Comparison of ENCODE assay signal across 1 cellular context in the genomic region with DNA sequence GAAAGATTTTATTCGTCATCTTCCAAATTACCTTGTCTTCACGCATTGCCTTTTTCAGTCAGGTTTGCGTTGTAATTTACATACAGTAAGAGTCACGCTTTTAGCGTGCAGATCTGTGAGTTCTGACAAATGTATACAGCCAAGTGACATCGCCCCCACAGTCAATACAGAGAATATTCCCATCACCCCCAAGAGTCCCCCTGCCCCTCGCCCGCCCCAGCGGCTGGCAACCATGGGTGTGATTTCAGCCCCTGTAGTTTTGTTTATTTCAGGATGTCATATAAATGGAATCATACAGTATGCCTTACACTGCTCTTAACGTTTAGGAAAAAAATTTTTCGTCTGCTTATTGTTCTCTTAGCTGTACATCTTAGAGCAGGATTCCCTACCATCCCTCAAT.
TF ChIP-seq lines count a peak whose summit lies in the region.

No MANE protein-coding gene starts in this region.

TF ChIP-seq in A549, 52 proteins besides CTCF, POLR2A, EP300 and RAD21 (continued from another document):
- TF ChIP-seq, protein P1, sequence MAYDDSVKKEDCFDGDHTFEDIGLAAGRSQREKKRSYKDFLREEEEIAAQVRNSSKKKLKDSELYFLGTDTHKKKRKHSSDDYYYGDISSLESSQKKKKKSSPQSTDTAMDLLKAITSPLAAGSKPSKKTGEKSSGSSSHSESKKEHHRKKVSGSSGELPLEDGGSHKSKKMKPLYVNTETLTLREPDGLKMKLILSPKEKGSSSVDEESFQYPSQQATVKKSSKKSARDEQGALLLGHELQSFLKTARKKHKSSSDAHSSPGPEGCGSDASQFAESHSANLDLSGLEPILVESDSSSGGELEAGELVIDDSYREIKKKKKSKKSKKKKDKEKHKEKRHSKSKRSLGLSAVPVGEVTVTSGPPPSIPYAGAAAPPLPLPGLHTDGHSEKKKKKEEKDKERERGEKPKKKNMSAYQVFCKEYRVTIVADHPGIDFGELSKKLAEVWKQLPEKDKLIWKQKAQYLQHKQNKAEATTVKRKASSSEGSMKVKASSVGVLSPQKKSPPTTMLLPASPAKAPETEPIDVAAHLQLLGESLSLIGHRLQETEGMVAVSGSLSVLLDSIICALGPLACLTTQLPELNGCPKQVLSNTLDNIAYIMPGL (CRISPR knock-in tag; IDR thresholded peaks at IDR 0.05; ENCODE audit: borderline replicate concordance), result no peak
- TF ChIP-seq USF2 (IDR thresholded peaks at IDR 0.05) (no peak), HOXB13 (CRISPR knock-in tag; IDR thresholded peaks at IDR 0.05; ENCODE audit: low read depth) (no peak), ZSCAN20 (CRISPR knock-in tag; IDR thresholded peaks at IDR 0.05) (no peak), POLR2AphosphoS2 (conservative IDR thresholded peaks at IDR 0.05; ENCODE audit: low read length) (no peak), RNF2 (IDR thresholded peaks at IDR 0.05; ENCODE audit: borderline replicate concordance, low read depth) (no peak), HOXB5 (CRISPR knock-in tag; IDR thresholded peaks at IDR 0.05) (no peak), NFE2L2 (conservative IDR thresholded peaks at IDR 0.05; ENCODE audit: low read length) (no peak), CBX8 (IDR thresholded peaks at IDR 0.05) (no peak), FOXS1 (CRISPR knock-in tag; IDR thresholded peaks at IDR 0.05) (no peak), HDAC2 (IDR thresholded peaks at IDR 0.05) (no peak)
- TF ChIP-seq, protein P2, sequence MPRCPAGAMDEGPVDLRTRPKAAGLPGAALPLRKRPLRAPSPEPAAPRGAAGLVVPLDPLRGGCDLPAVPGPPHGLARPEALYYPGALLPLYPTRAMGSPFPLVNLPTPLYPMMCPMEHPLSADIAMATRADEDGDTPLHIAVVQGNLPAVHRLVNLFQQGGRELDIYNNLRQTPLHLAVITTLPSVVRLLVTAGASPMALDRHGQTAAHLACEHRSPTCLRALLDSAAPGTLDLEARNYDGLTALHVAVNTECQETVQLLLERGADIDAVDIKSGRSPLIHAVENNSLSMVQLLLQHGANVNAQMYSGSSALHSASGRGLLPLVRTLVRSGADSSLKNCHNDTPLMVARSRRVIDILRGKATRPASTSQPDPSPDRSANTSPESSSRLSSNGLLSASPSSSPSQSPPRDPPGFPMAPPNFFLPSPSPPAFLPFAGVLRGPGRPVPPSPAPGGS (IDR thresholded peaks at IDR 0.05), result no peak
- TF ChIP-seq, protein P3, sequence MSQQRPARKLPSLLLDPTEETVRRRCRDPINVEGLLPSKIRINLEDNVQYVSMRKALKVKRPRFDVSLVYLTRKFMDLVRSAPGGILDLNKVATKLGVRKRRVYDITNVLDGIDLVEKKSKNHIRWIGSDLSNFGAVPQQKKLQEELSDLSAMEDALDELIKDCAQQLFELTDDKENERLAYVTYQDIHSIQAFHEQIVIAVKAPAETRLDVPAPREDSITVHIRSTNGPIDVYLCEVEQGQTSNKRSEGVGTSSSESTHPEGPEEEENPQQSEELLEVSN (IDR thresholded peaks at IDR 0.05; ENCODE audit: borderline replicate concordance, low read depth), result no peak
